In the genomic region with DNA sequence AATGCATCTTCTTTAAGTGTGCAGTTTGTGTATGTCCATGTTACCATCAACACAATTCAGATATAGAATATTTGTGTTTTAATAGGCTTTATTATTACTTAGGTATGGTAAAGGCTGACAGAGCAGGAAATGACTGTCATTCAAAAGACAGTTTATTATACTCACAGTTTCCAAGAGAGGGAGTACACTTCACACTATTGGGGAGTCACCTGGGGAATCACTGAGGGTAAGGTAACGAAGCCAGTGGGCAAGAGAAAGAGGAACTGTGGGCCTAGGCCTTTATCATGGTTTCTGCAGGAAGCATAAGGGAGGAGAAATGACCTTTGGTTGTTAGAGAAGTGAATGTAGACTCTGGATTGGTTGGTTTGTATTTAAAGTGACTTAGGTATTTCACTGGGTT, we compare ENCODE assay signal across 20 cellular contexts.
DNase-seq lines count a peak whose midpoint lies in the region; ATAC-seq, FAIRE-seq and TF ChIP-seq lines count a peak whose summit lies in the region.
"Had no signal": no experiment of that assay in that cellular context is flagged by ENCODE, and none has a peak within 500 bp of the region (broad histone marks: within the 10 kb centered on the region; RNA-seq: fewer than 3 reads in every experiment).

No MANE protein-coding gene starts in this region.

- H3K9me3 Mint-ChIP-seq in mesothelial cell of epicardium: peaks cover 56% of the 10 kb centered on the region
- H3K9me3 Mint-ChIP-seq: activated CD4-positive, alpha-beta T cell treated with anti-CD3 and anti-CD28 coated beads, Interleukin-2, amount 10 ng/mL, durations not matched to agents 7 days and 5 days had no signal

- in situ Hi-C loops in gastrocnemius medialis (cut with MboI; ENCODE audit: low sequenced_read_pairs in 4 of 4): no loop called here

- H3K27ac Mint-ChIP-seq in mesothelial cell of epicardium: no peak overlapping the region
- H3K27ac Mint-ChIP-seq: activated CD4-positive, alpha-beta T cell treated with anti-CD3 and anti-CD28 coated beads, Interleukin-2, amount 10 ng/mL, durations not matched to agents 7 days and 5 days; T-helper 2 cell treated with Interferon-gamma antibody and Interleukin-4, amounts not matched to agents 5 μg/mL and 100 μg/mL, for 36 hours had no signal

- DNase-seq in kidney (no peak), GM19240 (ENCODE audit: insufficient read length, low spot score) (no peak), NCI-H1436 treated with DMSO at 0.1 percent for 48 hours (lab: John Stamatoyannopoulos, UW) (no peak), gastrocnemius medialis (no peak), mesothelial cell of epicardium (ENCODE audit: low spot score in 2 of 2, unreplicated experiment in 2 of 2) (no peak)
- DNase-seq: activated CD4-positive, alpha-beta T cell treated with anti-CD3 and anti-CD28 coated beads, Interleukin-2, amount 10 ng/mL, durations not matched to agents 7 days and 5 days; activated naive CD4-positive, alpha-beta T cell treated with anti-CD3 and anti-CD28 coated beads, Interleukin-2, amount 50 U/mL, for 16 hours; activated T-cell treated with anti-CD3 and anti-CD28 coated beads, Interleukin-2, amount 50 U/mL, for 1 hour; body of pancreas; foreskin melanocyte; H7; NCI-H2029 treated with DMSO at 0.1 percent for 48 hours; NCI-H524; stimulated activated CD4-positive, alpha-beta T cell treated with anti-CD3 and anti-CD28 coated beads, Interleukin-4, amount 100 ng/mL, for 24 hours; stimulated activated CD8-positive, alpha-beta memory T cell treated with anti-CD3 and anti-CD28 coated beads, Interleukin-4, amount 100 ng/mL, for 48 hours had no signal

- intact Hi-C loops in kidney (cut with DNase I) (no loop called here), gastrocnemius medialis (cut with DNase I; ENCODE audit: low total_unique reads) (no loop called here)

- no peaks in the 10 kb centered on the region for H3K27me3 ChIP-seq in gastrocnemius medialis
- H3K27me3 ChIP-seq: body of pancreas had no signal

- FAIRE-seq in kidney (lab: Jason Lieb, UNC): peak; percentile 66

- no peak overlapping the region for H3K9ac ChIP-seq in kidney (ENCODE audit: low read length in 2 of 2)

- H3K9me3 ChIP-seq in kidney (ENCODE audit: control insufficient read depth in 1 of 2, low read length in 2 of 2) (no peaks in the 10 kb centered on the region), gastrocnemius medialis (no peaks in the 10 kb centered on the region)
- H3K9me3 ChIP-seq: body of pancreas had no signal

- H3K36me3 Mint-ChIP-seq in mesothelial cell of epicardium: no peaks in the 10 kb centered on the region

- H3K36me3 ChIP-seq in kidney (ENCODE audit: control insufficient read depth in 1 of 2, insufficient read depth in 2 of 2, low read length in 2 of 2) (no peaks in the 10 kb centered on the region), gastrocnemius medialis (no peaks in the 10 kb centered on the region)

- H3K4me3 ChIP-seq in kidney (ENCODE audit: low read length in 2 of 2): no peak overlapping the region
- H3K4me3 ChIP-seq in gastrocnemius medialis: no peak overlapping the region
- H3K4me3 ChIP-seq: body of pancreas, coronary artery had no signal

- H3K4me3 Mint-ChIP-seq in mesothelial cell of epicardium: no peak overlapping the region
- H3K4me3 Mint-ChIP-seq: activated CD4-positive, alpha-beta T cell treated with anti-CD3 and anti-CD28 coated beads, Interleukin-2, amount 10 ng/mL, durations not matched to agents 7 days and 5 days; T-helper 2 cell treated with Interferon-gamma antibody and Interleukin-4, amounts not matched to agents 5 μg/mL and 100 μg/mL, for 36 hours had no signal

- no peaks in the 10 kb centered on the region for H3K4me1 Mint-ChIP-seq in mesothelial cell of epicardium
- H3K4me1 Mint-ChIP-seq: activated CD4-positive, alpha-beta T cell treated with anti-CD3 and anti-CD28 coated beads, Interleukin-2, amount 10 ng/mL, durations not matched to agents 7 days and 5 days had no signal

- TF ChIP-seq CTCF in kidney (IDR thresholded peaks at IDR 0.05; ENCODE audit: borderline replicate concordance, extremely low read depth, insufficient read depth) (no peak), gastrocnemius medialis (IDR thresholded peaks at IDR 0.05 in 4 of 5, conservative IDR thresholded peaks at IDR 0.05 in 1 of 5) (no peak), mesothelial cell of epicardium (IDR thresholded peaks at IDR 0.05; ENCODE audit: unreplicated experiment) (no peak)

- ATAC-seq in GM18520 (IDR thresholded peaks at IDR 0.05; ENCODE audit: unreplicated experiment): peak; percentile 60
- ATAC-seq in GM21447 (IDR thresholded peaks at IDR 0.05; ENCODE audit: unreplicated experiment): peak; percentile 81
- peak; percentile 91 for ATAC-seq in HG03342 (IDR thresholded peaks at IDR 0.05; ENCODE audit: unreplicated experiment)
- no peak for ATAC-seq in gastrocnemius medialis
- ATAC-seq: body of pancreas had no signal

- H3K27ac ChIP-seq in kidney (ENCODE audit: low read depth in 2 of 2, low read length in 2 of 2) (no peak overlapping the region), gastrocnemius medialis (no peak overlapping the region)
- H3K27ac ChIP-seq: body of pancreas, coronary artery had no signal

- TF ChIP-seq POLR2A in gastrocnemius medialis (IDR thresholded peaks at IDR 0.05): no peak

- no peaks in the 10 kb centered on the region for H3K27me3 Mint-ChIP-seq in mesothelial cell of epicardium (ENCODE audit: low read depth)
- H3K27me3 Mint-ChIP-seq: activated CD4-positive, alpha-beta T cell treated with anti-CD3 and anti-CD28 coated beads, Interleukin-2, amount 10 ng/mL, durations not matched to agents 7 days and 5 days had no signal

- H3K4me1 ChIP-seq in kidney (ENCODE audit: control insufficient read depth in 1 of 2, insufficient read depth in 1 of 2, low read depth in 1 of 2, low read length in 2 of 2) (no peaks in the 10 kb centered on the region), gastrocnemius medialis (no peaks in the 10 kb centered on the region)
- H3K4me1 ChIP-seq: body of pancreas had no signal

Comparison
In these comparisons a context has a peak if more than half of its experiments do, and no peak if none do; other contexts are left out.
1. ATAC-seq: peak in GM18520 (single experiment), GM21447 (single experiment) and HG03342 (single experiment); none in gastrocnemius medialis (0 of 2).